ENCODE assay signal across 9 cellular contexts in genomic region chr17:75721463-75722011, GRCh38. TPM values are rescaled to one million over a fixed set of nuclear protein-coding genes. Genes with fewer than 3 reads are reported as not detected.
DNase-seq lines count a peak whose midpoint lies in the region; ATAC-seq, FAIRE-seq and TF ChIP-seq lines count a peak whose summit lies in the region.
"Had no signal": no experiment of that assay in that cellular context is flagged by ENCODE, and none has a peak within 500 bp of the region (broad histone marks: within the 10 kb centered on the region; RNA-seq: fewer than 3 reads in every experiment).

No MANE protein-coding gene starts in this region.

- peak overlapping the region; percentile 27 for H3K4me3 Mint-ChIP-seq in astrocyte (ENCODE audit: unreplicated experiment)
- peak overlapping the region; percentile 38 to 56 (median 53) for H3K4me3 Mint-ChIP-seq in immature natural killer cell
- peak overlapping the region; percentile 39 for H3K4me3 Mint-ChIP-seq in stimulated activated memory B cell treated with anti-CD40 and anti-IgM and Interleukin-4, amounts not matched to agents 10 μg/mL and 1 μg/mL and 100 μg/mL, for 72 hours

- no peak overlapping the region for H3K27ac ChIP-seq in astrocyte (ENCODE audit: low read depth, low read length)

- no peaks in the 10 kb centered on the region for H4K20me1 ChIP-seq in astrocyte (ENCODE audit: insufficient read depth, low read length)

- no peak for FAIRE-seq in astrocyte (lab: Jason Lieb, UNC)

- no peaks in the 10 kb centered on the region for H3K9me3 ChIP-seq in astrocyte (ENCODE audit: insufficient read depth, low read depth, low read length)

- no peaks in the 10 kb centered on the region for H3K36me3 ChIP-seq in astrocyte (ENCODE audit: insufficient read depth, low read length)

- H3K36me3 Mint-ChIP-seq in astrocyte (ENCODE audit: low read depth, unreplicated experiment) (peaks cover 2% of the 10 kb centered on the region), immature natural killer cell (no peaks in the 10 kb centered on the region)
- no peaks in the 10 kb centered on the region for H3K36me3 Mint-ChIP-seq in stimulated activated memory B cell treated with anti-CD40 and anti-IgM and Interleukin-4, amounts not matched to agents 10 μg/mL and 1 μg/mL and 100 μg/mL, for 72 hours

- no peak overlapping the region for H3K4me3 ChIP-seq in astrocyte (ENCODE audit: insufficient read depth, low read depth, low read length)

- H3K4me1 Mint-ChIP-seq in astrocyte (ENCODE audit: low read depth, unreplicated experiment) = no peaks in the 10 kb centered on the region
- peaks cover 0 to 8% of the 10 kb centered on the region in 2 donors for H3K4me1 Mint-ChIP-seq in immature natural killer cell
- peaks cover 8% of the 10 kb centered on the region for H3K4me1 Mint-ChIP-seq in stimulated activated memory B cell treated with anti-CD40 and anti-IgM and Interleukin-4, amounts not matched to agents 10 μg/mL and 1 μg/mL and 100 μg/mL, for 72 hours

- no peak overlapping the region for H3K27ac Mint-ChIP-seq in astrocyte (ENCODE audit: unreplicated experiment)
- H3K27ac Mint-ChIP-seq in immature natural killer cell = no peak overlapping the region
- H3K27ac Mint-ChIP-seq in stimulated activated memory B cell treated with anti-CD40 and anti-IgM and Interleukin-4, amounts not matched to agents 10 μg/mL and 1 μg/mL and 100 μg/mL, for 72 hours = peak overlapping the region; percentile 19

- peaks cover 7% of the 10 kb centered on the region for H3K4me1 ChIP-seq in astrocyte (ENCODE audit: insufficient read depth, low read length)

- H3K27me3 Mint-ChIP-seq in astrocyte (ENCODE audit: low read depth, unreplicated experiment) (peaks cover 25% of the 10 kb centered on the region), immature natural killer cell (ENCODE audit: low read depth in 3 of 3) (peaks cover 2 to 3% (median 2%) of the 10 kb centered on the region in 3 donors)
- peaks cover 27% of the 10 kb centered on the region for H3K27me3 Mint-ChIP-seq in stimulated activated memory B cell treated with anti-CD40 and anti-IgM and Interleukin-4, amounts not matched to agents 10 μg/mL and 1 μg/mL and 100 μg/mL, for 72 hours

- peaks cover 19% of the 10 kb centered on the region for H3K27me3 ChIP-seq in astrocyte (ENCODE audit: insufficient read depth, low read length)

- no peaks in the 10 kb centered on the region for H3K79me2 ChIP-seq in astrocyte (ENCODE audit: insufficient read depth, low read length)

- peak; percentile 2 for ATAC-seq in stimulated activated memory B cell treated with anti-CD40 and anti-IgM and Interleukin-4, amounts not matched to agents 10 μg/mL and 1 μg/mL and 100 μg/mL, for 72 hours

- CTCF ChIA-PET in HEK293T (lab: Yijun Ruan, JAX) = interaction anchor here (0.9 kb wide), 1 partner anchor 26 kb away, joined by 3 read pairs; no protein-coding TSS in a partner anchor

- no peak overlapping the region for H2AFZ ChIP-seq in astrocyte (ENCODE audit: low read depth, low read length)

- H3K9me3 Mint-ChIP-seq in astrocyte (ENCODE audit: unreplicated experiment) (no peaks in the 10 kb centered on the region), immature natural killer cell (no peaks in the 10 kb centered on the region)
- no peaks in the 10 kb centered on the region for H3K9me3 Mint-ChIP-seq in stimulated activated memory B cell treated with anti-CD40 and anti-IgM and Interleukin-4, amounts not matched to agents 10 μg/mL and 1 μg/mL and 100 μg/mL, for 72 hours

- TF ChIP-seq CTCF in astrocyte (IDR thresholded peaks at IDR 0.05; ENCODE audit: insufficient read depth, low read depth, low read length) = no peak

- POLR2A ChIA-PET in HEK293T (lab: Yijun Ruan, JAX) = no interaction called here

- H3K9ac ChIP-seq in astrocyte (ENCODE audit: low read length) = no peak overlapping the region

- DNase-seq in HT-29 (ENCODE audit: low spot score) = peak; percentile 53
- no peak for DNase-seq in astrocyte (ENCODE audit: low read depth)
- DNase-seq in immature natural killer cell = no peak
- no peak for DNase-seq in NCI-H1930 (lab: John Stamatoyannopoulos, UW)
- no peak for DNase-seq in NCI-H1105 treated with DMSO at 0.1 percent for 48 hours (lab: John Stamatoyannopoulos, UW)
- DNase-seq in inferior parietal cortex (ENCODE audit: extremely low spot score) = no peak
- DNase-seq in HEK293T (ENCODE audit: extremely low spot score) = no peak
- DNase-seq: MV-4-11 had no signal

- peak overlapping the region; percentile 22 for H3K4me2 ChIP-seq in astrocyte (ENCODE audit: low read length)

TF ChIP-seq in HEK293T, 16 proteins besides CTCF, POLR2A, EP300 and RAD21:
- no peak for TF ChIP-seq BHLHE40 (IDR thresholded peaks at IDR 0.05; ENCODE audit: borderline replicate concordance)
- TF ChIP-seq FOXM1 (IDR thresholded peaks at IDR 0.05; ENCODE audit: borderline replicate concordance) = no peak
- TF ChIP-seq CTBP1 (IDR thresholded peaks at IDR 0.05; ENCODE audit: borderline replicate concordance) = no peak
- no peak for TF ChIP-seq ZNF384 (IDR thresholded peaks at IDR 0.05)
- TF ChIP-seq SP1 (IDR thresholded peaks at IDR 0.05) = no peak
- TF ChIP-seq ARNT (IDR thresholded peaks at IDR 0.05) = no peak
- no peak for TF ChIP-seq FOXA1 (IDR thresholded peaks at IDR 0.05)
- no peak for TF ChIP-seq NFRKB (IDR thresholded peaks at IDR 0.05)
- no peak for TF ChIP-seq FOXK2 (IDR thresholded peaks at IDR 0.05)
- no peak for TF ChIP-seq LEF1 (IDR thresholded peaks at IDR 0.05; ENCODE audit: borderline replicate concordance)
- TF ChIP-seq ELF4 (IDR thresholded peaks at IDR 0.05) = no peak
- TF ChIP-seq HDGF (IDR thresholded peaks at IDR 0.05; ENCODE audit: borderline replicate concordance) = no peak
- TF ChIP-seq TARDBP (IDR thresholded peaks at IDR 0.05) = no peak
- TF ChIP-seq SUZ12 (IDR thresholded peaks at IDR 0.05) = no peak
- no peak for TF ChIP-seq PKNOX1 (IDR thresholded peaks at IDR 0.05)
- no peak for TF ChIP-seq L3MBTL2 (conservative IDR thresholded peaks at IDR 0.05)

RNA-seq across cellular contexts. Expression of gene ITGB4, which starts 0.3 kb away (rescaled TPM):
- 224 and 281 TPM in 2 replicates for total RNA-seq in HT-29 (2014; rRNA removed; shearing (Covaris generic))
- total RNA-seq in astrocyte = 2.1 and 6.6 TPM in 2 replicates
- under 1 TPM in 1 of 3 donors, not detected in 2; 0.24 TPM for polyA plus RNA-seq in immature natural killer cell

RNA-seq across cellular contexts. Expression of gene GALK1, which starts 43.5 kb away (rescaled TPM):
- 40.8 and 41.8 TPM in 2 replicates for total RNA-seq in HT-29 (2014; rRNA removed; shearing (Covaris generic))
- 22.6 and 31.1 TPM in 2 replicates for total RNA-seq in astrocyte
- polyA plus RNA-seq in immature natural killer cell = 10 to 100 TPM; 25.1 to 86.7 (median 30.7) TPM

RNA-seq across cellular contexts. Expression of gene SAP30BP, which starts 54.4 kb away (rescaled TPM):
- total RNA-seq in HT-29 (2014; rRNA removed; shearing (Covaris generic)) = 53.8 and 56.1 TPM in 2 replicates
- total RNA-seq in astrocyte = 98.1 and 99.2 TPM in 2 replicates
- 10 to 100 TPM; 71.5 to 94.2 (median 80.1) TPM for polyA plus RNA-seq in immature natural killer cell

RNA-seq across cellular contexts. Expression of gene RECQL5, which starts 54.6 kb away (rescaled TPM):
- total RNA-seq in HT-29 (2014; rRNA removed; shearing (Covaris generic)) = 56.7 and 64.6 TPM in 2 replicates
- total RNA-seq in astrocyte = 24.6 and 25.9 TPM in 2 replicates
- polyA plus RNA-seq in immature natural killer cell = 10 to 100 TPM in 2 of 3 donors, 1 to 10 TPM in 1; 7.0 to 18.1 (median 15.5) TPM

Comparison
In these comparisons a context has a peak if more than half of its experiments do, and no peak if none do; other contexts are left out.
1. RNA of gene ITGB4, which starts 0.3 kb away (total RNA-seq): 224 to 281 TPM in HT-29; 2.1 to 6.6 TPM in astrocyte; every median in the first group is over 10 times any median in the second.
2. Peak in every context shown above with its lines, with median percentiles within 50 percentile points of each other: H3K4me3 Mint-ChIP-seq.